ENCODE assay signal across 8 cellular contexts in genomic region chr3:167734498-167735232, GRCh38.
A peak's percentile ranks its signal among the peaks of the same experiment; 100 is the strongest.
DNase-seq lines count a peak whose midpoint lies in the region; ATAC-seq lines count a peak whose summit lies in the region.

Gene PDCD10, minus strand, starts transcription at chr3:167734892. Its CDS starts 14,735 bp downstream, at chr3:167720157.

- peak; percentile 81 for ATAC-seq in GM19043 (IDR thresholded peaks at IDR 0.05; ENCODE audit: low read depth, unreplicated experiment)
- ATAC-seq in HG03354 (IDR thresholded peaks at IDR 0.05; ENCODE audit: poor library complexity, severe bottlenecking, unreplicated experiment), result peak; percentile 89

- DNase-seq in AML-193 (lab: John Stamatoyannopoulos, UW) (peak; percentile 99 to 100), NCI-H446 (lab: John Stamatoyannopoulos, UW) (peak; percentile 97 to 99), cerebellar cortex (ENCODE audit: low spot score) (peak; percentile 100), iris pigment epithelial cell (ENCODE audit: low read depth) (peak; percentile 100)
- peak; percentile 98 for DNase-seq in activated CD4-positive, CD25-positive, alpha-beta regulatory T cell treated with anti-CD3 and anti-CD28 coated beads, Interleukin-2, amount 50 U/mL, for 16 hours (ENCODE audit: low read depth, low spot score)
- peak; percentile 93 to 95 for DNase-seq in stimulated activated CD4-positive, alpha-beta T cell treated with anti-CD3 and anti-CD28 coated beads, Interleukin-12 subunit alpha, Interleukin-12 subunit beta, amount 100 ng/mL, for 24 hours (ENCODE audit: low read depth in 2 of 2)

Comparison
In these comparisons a context has a peak if more than half of its experiments do, and no peak if none do; other contexts are left out.
1. Peak in every context shown above with its lines: DNase-seq and ATAC-seq.